ENCODE assay signal across 15 cellular contexts in the genomic region with DNA sequence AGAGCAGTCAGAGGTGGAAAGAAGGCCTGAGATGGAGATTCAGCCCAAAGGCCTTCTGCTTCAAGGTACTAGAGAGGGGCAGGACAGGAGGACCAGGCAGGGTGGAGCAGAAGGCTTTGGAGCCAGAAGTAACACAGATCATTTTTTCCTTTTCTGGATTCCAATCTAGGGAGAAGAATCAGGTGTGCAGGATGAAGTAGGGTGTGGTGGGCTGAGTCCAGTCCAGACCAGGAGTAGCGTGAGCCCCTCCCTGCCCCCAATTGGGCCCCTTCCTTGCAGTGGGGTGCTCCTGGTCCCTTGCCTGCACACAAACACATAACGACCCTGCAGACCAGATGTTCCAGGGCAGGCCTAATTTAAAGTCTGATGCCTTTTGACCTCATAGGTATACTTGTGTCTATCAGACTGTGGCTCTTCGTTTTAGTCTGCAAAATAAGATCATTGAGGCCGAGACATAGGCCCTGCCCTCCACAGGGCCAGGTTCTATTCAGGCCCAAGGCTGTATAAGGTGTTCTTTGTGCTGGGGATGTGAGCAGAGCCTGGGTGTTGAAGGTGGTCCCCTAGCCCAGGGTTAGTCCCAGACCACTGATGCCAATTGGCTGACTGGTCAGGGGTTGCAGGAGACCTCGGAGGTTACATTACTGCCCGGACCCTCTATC. TPM values are rescaled to one million over a fixed set of nuclear protein-coding genes. Genes with fewer than 3 reads are reported as not detected.
DNase-seq lines count a peak whose midpoint lies in the region; ATAC-seq, FAIRE-seq and TF ChIP-seq lines count a peak whose summit lies in the region.
"Had no signal": no experiment of that assay in that cellular context is flagged by ENCODE, and none has a peak within 500 bp of the region (broad histone marks: within the 10 kb centered on the region; RNA-seq: fewer than 3 reads in every experiment).

No MANE protein-coding gene starts in this region.

- peaks cover 10% of the 10 kb centered on the region; the same call in 1 of the 2 replicates for H3K23me2 ChIP-seq in H1 (ENCODE audit: low read depth, low read length)

- in situ Hi-C loops in transverse colon (cut with MboI; ENCODE audit: low pct_ligation_motif_present in 1 of 4, low pct_unique_long_range_greater_than_20kb in 1 of 4, low sequenced_read_pairs in 3 of 4): no loop called here

- CTCF ChIA-PET in H1 (lab: Charles Lee; ENCODE audit: partially characterized antibody): interaction anchor here (0.7 to 10.7 kb wide), 15 partner anchors 9 to 64 kb away, joined by 3 to 69 read pairs (median 5); partner anchors contain the start of gene ADCY4

- H3K4me3 Mint-ChIP-seq in activated T-cell treated with anti-CD3 and anti-CD28 coated beads, Interleukin-2, amount 50 U/mL, for 4 hours: peak overlapping the region; percentile 5
- peak overlapping the region; percentile 19 for H3K4me3 Mint-ChIP-seq in natural killer cell treated with Interleukin-12 subunit alpha and Interleukin-12 subunit beta and Interleukin-15 and Interleukin-18, amount 100 ng/mL, for 72 hours
- H3K4me3 Mint-ChIP-seq: activated naive CD4-positive, alpha-beta T cell treated with anti-CD3 and anti-CD28 coated beads, Interleukin-2, amount 10 ng/mL, durations not matched to agents 7 days and 5 days had no signal

- peak overlapping the region; percentile 50 for H2BK120ac ChIP-seq in H1 (replicated peaks; ENCODE audit: low read depth, low read length)

- peaks cover 0 to 3% (median 0%) of the 10 kb centered on the region in 4 experiments; a peak in 1 of 7 replicates for H3K27me3 ChIP-seq in H1 (replicated peaks in 1 of 4; ENCODE audit: control insufficient read depth in 3 of 4, extremely low read depth in 1 of 4, insufficient read depth in 3 of 4, low read length in 3 of 4)
- no peaks in the 10 kb centered on the region for H3K27me3 ChIP-seq in transverse colon

- H3K27ac Mint-ChIP-seq in natural killer cell treated with Interleukin-12 subunit alpha and Interleukin-12 subunit beta and Interleukin-15 and Interleukin-18, amount 100 ng/mL, for 72 hours: no peak overlapping the region
- H3K27ac Mint-ChIP-seq: activated naive CD4-positive, alpha-beta T cell treated with anti-CD3 and anti-CD28 coated beads, Interleukin-2, amount 10 ng/mL, durations not matched to agents 7 days and 5 days had no signal

- no peak for TF ChIP-seq EP300 in H1 (IDR thresholded peaks at IDR 0.05; ENCODE audit: borderline replicate concordance in 1 of 2, low read depth in 2 of 2, low read length in 2 of 2)
- no peak for TF ChIP-seq EP300 in transverse colon (IDR thresholded peaks at IDR 0.05; ENCODE audit: low read depth)

- H3K36me3 Mint-ChIP-seq in activated T-cell treated with anti-CD3 and anti-CD28 coated beads, Interleukin-2, amount 50 U/mL, for 4 hours (ENCODE audit: insufficient read depth): no peaks in the 10 kb centered on the region
- H3K36me3 Mint-ChIP-seq in natural killer cell treated with Interleukin-12 subunit alpha and Interleukin-12 subunit beta and Interleukin-15 and Interleukin-18, amount 100 ng/mL, for 72 hours: no peaks in the 10 kb centered on the region
- H3K36me3 Mint-ChIP-seq: activated naive CD4-positive, alpha-beta T cell treated with anti-CD3 and anti-CD28 coated beads, Interleukin-2, amount 10 ng/mL, durations not matched to agents 7 days and 5 days had no signal

- H3K4me3 ChIP-seq in H1 (ENCODE audit: extremely low read depth in 1 of 4, insufficient read depth in 2 of 4, low read depth in 3 of 4, low read length in 4 of 4) (peak overlapping the region in 3 of 4 experiments; percentile 13 to 80 (median 17); a peak in 4 of 8 replicates), transverse colon (peak overlapping the region in 1 of 4 donors; percentile 69)

- FAIRE-seq in H1 (lab: Jason Lieb, UNC): no peak
- FAIRE-seq: islet of Langerhans had no signal

- TF ChIP-seq CTCF in H1 (IDR thresholded peaks at IDR 0.05; ENCODE audit: control extremely low read depth in 1 of 3, insufficient read depth in 1 of 3, low read depth in 1 of 3, low read length in 3 of 3): no peak
- no peak for TF ChIP-seq CTCF in transverse colon (IDR thresholded peaks at IDR 0.05)

- H2BK12ac ChIP-seq in H1 (ENCODE audit: low read depth, low read length): peak overlapping the region; percentile 84; the same call in 1 of the 2 replicates

- no peak overlapping the region for H3K14ac ChIP-seq in H1 (ENCODE audit: insufficient read length)

- H3K4me1 Mint-ChIP-seq in activated T-cell treated with anti-CD3 and anti-CD28 coated beads, Interleukin-2, amount 50 U/mL, for 4 hours (ENCODE audit: low read depth): peaks cover 9% of the 10 kb centered on the region
- H3K4me1 Mint-ChIP-seq in natural killer cell treated with Interleukin-12 subunit alpha and Interleukin-12 subunit beta and Interleukin-15 and Interleukin-18, amount 100 ng/mL, for 72 hours (ENCODE audit: low read depth in 2 of 2): peaks cover 5 to 7% of the 10 kb centered on the region in 2 donors

- peak overlapping the region; percentile 73; the same call in 1 of the 2 replicates for H3K18ac ChIP-seq in H1 (ENCODE audit: extremely low read depth, low read length)

- no peak overlapping the region for H4K8ac ChIP-seq in H1 (ENCODE audit: extremely low read depth, insufficient read depth, low read length)

- H3K9me3 ChIP-seq in H1 (ENCODE audit: insufficient read depth in 2 of 2, low read depth in 1 of 2, low read length in 1 of 2): no peaks in the 10 kb centered on the region
- H3K9me3 ChIP-seq in transverse colon: no peaks in the 10 kb centered on the region

- H3K27me3 Mint-ChIP-seq in activated T-cell treated with anti-CD3 and anti-CD28 coated beads, Interleukin-2, amount 50 U/mL, for 4 hours (ENCODE audit: low read depth): peaks cover 13% of the 10 kb centered on the region
- H3K27me3 Mint-ChIP-seq in natural killer cell treated with Interleukin-12 subunit alpha and Interleukin-12 subunit beta and Interleukin-15 and Interleukin-18, amount 100 ng/mL, for 72 hours: peaks cover 8 to 14% of the 10 kb centered on the region in 2 donors

- no peak for ATAC-seq in activated T-cell treated with anti-CD3 and anti-CD28 coated beads, Interleukin-2, amount 50 U/mL, for 4 hours
- ATAC-seq in natural killer cell treated with Interleukin-12 subunit alpha and Interleukin-12 subunit beta and Interleukin-15 and Interleukin-18, amount 100 ng/mL, for 72 hours: no peak
- ATAC-seq in HG03432 (IDR thresholded peaks at IDR 0.05; ENCODE audit: unreplicated experiment): no peak

- H3K23ac ChIP-seq in H1 (ENCODE audit: insufficient read length): no peak overlapping the region

- no peaks in the 10 kb centered on the region for H3K79me2 ChIP-seq in H1 (ENCODE audit: control insufficient read depth in 1 of 2, insufficient read depth in 2 of 2, low read length in 2 of 2)

- peak overlapping the region; percentile 81; the same call in 1 of the 2 replicates for H2BK15ac ChIP-seq in H1 (ENCODE audit: low read length)

- H4K5ac ChIP-seq in H1 (ENCODE audit: insufficient read length, low read depth, low read length): peak overlapping the region; percentile 2

- 0 out of 2 replicates have a peak overlapping the region, but pooled peaks have one; percentile 4 for H2AK5ac ChIP-seq in H1 (ENCODE audit: low read depth, low read length)

- H3K56ac ChIP-seq in H1 (replicated peaks; ENCODE audit: insufficient read length, low read depth, low read length): no peak overlapping the region

- peak overlapping the region; percentile 28; the same call in 1 of the 2 replicates for H2BK5ac ChIP-seq in H1 (ENCODE audit: low read depth, low read length)

- 90% methylated on average over 6 of the region's 6 CpGs; no CpG with 5 or more reads in 1 of the 2 experiments for WGBS in H1 (ENCODE audit: extremely low coverage in 1 of 2, insufficient coverage in 1 of 2, insufficient read length in 1 of 2, insufficient replicate concordance in 2 of 2, low coverage in 1 of 2, low lambda C conversion rate in 2 of 2, missing lambda C conversion rate in 1 of 2), 2 experiments
- 50% methylated on average over 6 of the region's 6 CpGs; no CpG with 5 or more reads in 1 of the 2 donors for WGBS in transverse colon (ENCODE audit: low coverage in 1 of 2), 2 donors

- peak overlapping the region; percentile 36 for H3K4ac ChIP-seq in H1 (replicated peaks; ENCODE audit: insufficient read length, low read depth, low read length)

- H3K9me3 Mint-ChIP-seq in activated T-cell treated with anti-CD3 and anti-CD28 coated beads, Interleukin-2, amount 50 U/mL, for 4 hours: no peaks in the 10 kb centered on the region
- no peaks in the 10 kb centered on the region for H3K9me3 Mint-ChIP-seq in natural killer cell treated with Interleukin-12 subunit alpha and Interleukin-12 subunit beta and Interleukin-15 and Interleukin-18, amount 100 ng/mL, for 72 hours
- H3K9me3 Mint-ChIP-seq: activated naive CD4-positive, alpha-beta T cell treated with anti-CD3 and anti-CD28 coated beads, Interleukin-2, amount 10 ng/mL, durations not matched to agents 7 days and 5 days had no signal

- H3K4me2 ChIP-seq in H1 (ENCODE audit: insufficient read depth in 1 of 2, low read depth in 2 of 2, low read length in 2 of 2): peak overlapping the region; percentile 47 to 98

- H3K4me1 ChIP-seq in H1 (replicated peaks in 1 of 4; ENCODE audit: control insufficient read depth in 3 of 4, insufficient read depth in 4 of 4, low read length in 3 of 4) (peaks cover 0 to 11% (median 8%) of the 10 kb centered on the region in 4 experiments; a peak in 6 of 7 replicates), transverse colon (peaks cover 11 to 53% (median 31%) of the 10 kb centered on the region in 4 donors)

- peak overlapping the region; percentile 42; the same call in 1 of the 2 replicates for H2AFZ ChIP-seq in H1 (ENCODE audit: low read length)

- intact Hi-C loops in transverse colon (cut with DNase I; ENCODE audit: low total_unique reads): no loop called here

- no peak for TF ChIP-seq RAD21 in H1 (IDR thresholded peaks at IDR 0.05 in 1 of 2, conservative IDR thresholded peaks at IDR 0.05 in 1 of 2; ENCODE audit: low read depth in 2 of 2, low read length in 2 of 2)

- peak overlapping the region; percentile 48 for H4K91ac ChIP-seq in H1 (replicated peaks; ENCODE audit: insufficient read length, low read length)

- no peak overlapping the region for H3K9ac ChIP-seq in H1 (replicated peaks in 1 of 4; ENCODE audit: extremely low read depth in 1 of 4, low read depth in 3 of 4, low read length in 3 of 4)

- TF ChIP-seq POLR2A in H1 (IDR thresholded peaks at IDR 0.05; ENCODE audit: control extremely low read depth in 1 of 2, low read depth in 2 of 2, low read length in 2 of 2): no peak
- TF ChIP-seq POLR2A in transverse colon (IDR thresholded peaks at IDR 0.05): no peak

- H3K27ac ChIP-seq in H1 (ENCODE audit: low read depth, low read length) (no peak overlapping the region), transverse colon (peak overlapping the region; percentile 74 to 84 (median 78))

- peak overlapping the region; percentile 80 for H2BK20ac ChIP-seq in H1 (ENCODE audit: low read length)

- no peaks in the 10 kb centered on the region for H3K79me1 ChIP-seq in H1 (ENCODE audit: low read depth, low read length)

- POLR2A ChIA-PET in H1 (lab: Charles Lee; ENCODE audit: partially characterized antibody): interaction anchor here (0.9 to 1.5 kb wide), 4 partner anchors 18 to 42 kb away, joined by 3 to 8 read pairs (median 3); no protein-coding TSS in a partner anchor

- no peak for DNase-seq in activated T-cell treated with anti-CD3 and anti-CD28 coated beads, Interleukin-2, amount 50 U/mL, for 4 hours
- DNase-seq in activated T-cell treated with anti-CD3 and anti-CD28 coated beads for 4 hours (no peak), H1 (ENCODE audit: low read depth in 1 of 2, low spot score in 2 of 2) (no peak), transverse colon (no peak), cerebellar cortex (ENCODE audit: low spot score) (no peak), DMS 273 treated with DMSO at 0.1 percent for 48 hours (lab: John Stamatoyannopoulos, UW) (no peak)
- no peak for DNase-seq in natural killer cell treated with Interleukin-12 subunit alpha and Interleukin-12 subunit beta and Interleukin-15 and Interleukin-18, amount 100 ng/mL, for 72 hours (ENCODE audit: low spot score)
- DNase-seq: activated CD4-positive, alpha-beta T cell treated with anti-CD3 and anti-CD28 coated beads for 48 hours; activated naive CD4-positive, alpha-beta T cell treated with anti-CD3 and anti-CD28 coated beads, Interleukin-2, amount 10 ng/mL, durations not matched to agents 7 days and 5 days; effector CD8-positive, alpha-beta T cell; Kasumi-1; SIG-M5 had no signal

- H4K20me1 ChIP-seq in H1 (replicated peaks in 1 of 2; ENCODE audit: control insufficient read depth in 1 of 2, insufficient read depth in 2 of 2, low read length in 2 of 2): no peaks in the 10 kb centered on the region

- H3K36me3 ChIP-seq in H1 (ENCODE audit: control insufficient read depth in 2 of 4, insufficient read depth in 4 of 4, low read length in 3 of 4) (no peaks in the 10 kb centered on the region), transverse colon (no peaks in the 10 kb centered on the region)

RNA-seq across cellular contexts. Expression of gene NYNRIN, which starts 1.0 kb away (rescaled TPM):
- total RNA-seq in activated T-cell treated with anti-CD3 and anti-CD28 coated beads, Interleukin-2, amount 50 U/mL, for 4 hours: under 1 TPM in 2 of 3 donors, not detected in 1; 0.03 to 0.05 TPM
- total RNA-seq in H1 (2021; fragmentation: NEBNext Ultra II Directional; extraction: Animal tissue kit (Norgen Biotek cat#: 25700)): 18.3 and 19.6 TPM in 2 replicates
- 15.2 and 18.4 TPM in 2 replicates for polyA plus RNA-seq in H1 (2011; rRNA removed)
- 10.5 TPM for polyA plus RNA-seq in H1 (2011; cell fraction: cytosol; rRNA removed)
- polyA plus RNA-seq in H1 (2011; cell fraction: nucleus; rRNA removed): 27.2 TPM
- polyA plus RNA-seq in H1 (2012, experiment 1 of 2): 11.9 to 18.8 TPM (median 15.4 TPM) in 4 replicates
- 15.0 TPM for polyA plus RNA-seq in H1 (2012, experiment 2 of 2)
- polyA plus RNA-seq in H1 (2013, experiment 1 of 2): 9.0 TPM
- polyA plus RNA-seq in H1 (2013, experiment 2 of 2): 8.4 TPM
- 24.2 and 26.3 TPM in 2 replicates for polyA minus RNA-seq in H1 (2011; rRNA and poly(A)+ RNA removed)
- 16.6 TPM for polyA minus RNA-seq in H1 (2011; cell fraction: cytosol; rRNA and poly(A)+ RNA removed)
- 18.8 TPM for polyA minus RNA-seq in H1 (2011; cell fraction: nucleus; rRNA and poly(A)+ RNA removed)
- total RNA-seq in natural killer cell treated with Interleukin-12 subunit alpha and Interleukin-12 subunit beta and Interleukin-15 and Interleukin-18, amount 100 ng/mL, for 72 hours: under 1 TPM in 1 of 2 donors, not detected in 1; 0.11 TPM
- 10 to 100 TPM in 1 of 4 donors, 1 to 10 TPM in 3; 2.6 to 11.4 (median 9.0) TPM for total RNA-seq in transverse colon

RNA-seq across cellular contexts. Expression of gene NFATC4, which starts 29.8 kb away (rescaled TPM):
- total RNA-seq in activated T-cell treated with anti-CD3 and anti-CD28 coated beads, Interleukin-2, amount 50 U/mL, for 4 hours: under 1 TPM; 0.13 to 0.38 (median 0.32) TPM
- total RNA-seq in H1 (2021; fragmentation: NEBNext Ultra II Directional; extraction: Animal tissue kit (Norgen Biotek cat#: 25700)): 47.3 and 51.2 TPM in 2 replicates
- polyA plus RNA-seq in H1 (2011; rRNA removed): 50.3 and 78.9 TPM in 2 replicates
- 58.4 TPM for polyA plus RNA-seq in H1 (2011; cell fraction: cytosol; rRNA removed)
- 578 TPM for polyA plus RNA-seq in H1 (2011; cell fraction: nucleus; rRNA removed)
- 35.4 to 72.8 TPM (median 70.8 TPM) in 4 replicates for polyA plus RNA-seq in H1 (2012, experiment 1 of 2)
- 49.3 TPM for polyA plus RNA-seq in H1 (2012, experiment 2 of 2)
- polyA plus RNA-seq in H1 (2013, experiment 1 of 2): 29.4 TPM
- 24.1 TPM for polyA plus RNA-seq in H1 (2013, experiment 2 of 2)
- polyA minus RNA-seq in H1 (2011; rRNA and poly(A)+ RNA removed): 19.4 and 23.0 TPM in 2 replicates
- 22.5 TPM for polyA minus RNA-seq in H1 (2011; cell fraction: cytosol; rRNA and poly(A)+ RNA removed)
- polyA minus RNA-seq in H1 (2011; cell fraction: nucleus; rRNA and poly(A)+ RNA removed): 54.7 TPM
- total RNA-seq in natural killer cell treated with Interleukin-12 subunit alpha and Interleukin-12 subunit beta and Interleukin-15 and Interleukin-18, amount 100 ng/mL, for 72 hours: not detected
- total RNA-seq in transverse colon: 10 to 100 TPM; 13.4 to 58.0 (median 20.9) TPM
- total RNA-seq: A172 had no signal

RNA-seq across cellular contexts. Expression of gene CBLN3, which starts 31.7 kb away (rescaled TPM):
- 1 to 10 TPM; 3.1 to 5.6 (median 3.6) TPM for total RNA-seq in activated T-cell treated with anti-CD3 and anti-CD28 coated beads, Interleukin-2, amount 50 U/mL, for 4 hours
- 0.52 and 0.54 TPM in 2 replicates for total RNA-seq in H1 (2021; fragmentation: NEBNext Ultra II Directional; extraction: Animal tissue kit (Norgen Biotek cat#: 25700))
- 0.72 and 1.00 TPM in 2 replicates for polyA plus RNA-seq in H1 (2011; rRNA removed)
- polyA plus RNA-seq in H1 (2011; cell fraction: cytosol; rRNA removed): 0.65 TPM
- polyA plus RNA-seq in H1 (2011; cell fraction: nucleus; rRNA removed): 1.7 TPM
- 0.37 to 1.00 TPM (median 0.83 TPM) in 4 replicates for polyA plus RNA-seq in H1 (2012, experiment 1 of 2)
- 0.43 TPM for polyA plus RNA-seq in H1 (2012, experiment 2 of 2)
- polyA plus RNA-seq in H1 (2013, experiment 1 of 2): 0.57 TPM
- polyA plus RNA-seq in H1 (2013, experiment 2 of 2): 0.53 TPM
- polyA minus RNA-seq in H1 (2011; rRNA and poly(A)+ RNA removed): 0.12 and 0.57 TPM in 2 replicates
- not detected for polyA minus RNA-seq in H1 (2011; cell fraction: cytosol; rRNA and poly(A)+ RNA removed)
- 1.2 TPM for polyA minus RNA-seq in H1 (2011; cell fraction: nucleus; rRNA and poly(A)+ RNA removed)
- total RNA-seq in natural killer cell treated with Interleukin-12 subunit alpha and Interleukin-12 subunit beta and Interleukin-15 and Interleukin-18, amount 100 ng/mL, for 72 hours: 10 to 100 TPM in 1 of 2 donors, 1 to 10 TPM in 1; 5.3 to 10.9 TPM
- total RNA-seq in transverse colon: 1 to 10 TPM in 3 of 4 donors, under 1 TPM in 1; 0.79 to 9.7 (median 1.6) TPM
- total RNA-seq: A172 had no signal

RNA-seq across cellular contexts. Expression of gene KHNYN, which starts 32.0 kb away (rescaled TPM):
- total RNA-seq in activated T-cell treated with anti-CD3 and anti-CD28 coated beads, Interleukin-2, amount 50 U/mL, for 4 hours: 10 to 100 TPM; 53.2 to 65.1 (median 56.5) TPM
- 22.1 and 22.3 TPM in 2 replicates for total RNA-seq in H1 (2021; fragmentation: NEBNext Ultra II Directional; extraction: Animal tissue kit (Norgen Biotek cat#: 25700))
- polyA plus RNA-seq in H1 (2011; rRNA removed): 7.6 and 9.2 TPM in 2 replicates
- 10.0 TPM for polyA plus RNA-seq in H1 (2011; cell fraction: cytosol; rRNA removed)
- 18.3 TPM for polyA plus RNA-seq in H1 (2011; cell fraction: nucleus; rRNA removed)
- 14.2 to 18.4 TPM (median 16.7 TPM) in 4 replicates for polyA plus RNA-seq in H1 (2012, experiment 1 of 2)
- 6.4 TPM for polyA plus RNA-seq in H1 (2012, experiment 2 of 2)
- 8.0 TPM for polyA plus RNA-seq in H1 (2013, experiment 1 of 2)
- 8.6 TPM for polyA plus RNA-seq in H1 (2013, experiment 2 of 2)
- polyA minus RNA-seq in H1 (2011; rRNA and poly(A)+ RNA removed): 17.7 and 19.0 TPM in 2 replicates
- 10.9 TPM for polyA minus RNA-seq in H1 (2011; cell fraction: cytosol; rRNA and poly(A)+ RNA removed)
- polyA minus RNA-seq in H1 (2011; cell fraction: nucleus; rRNA and poly(A)+ RNA removed): 23.2 TPM
- total RNA-seq in natural killer cell treated with Interleukin-12 subunit alpha and Interleukin-12 subunit beta and Interleukin-15 and Interleukin-18, amount 100 ng/mL, for 72 hours: 10 to 100 TPM; 61.7 to 65.3 TPM
- 100 to 1,000 TPM in 2 of 4 donors, 10 to 100 TPM in 2; 65.7 to 129 (median 101) TPM for total RNA-seq in transverse colon

RNA-seq across cellular contexts. Expression of gene SDR39U1, which starts 44.8 kb away (rescaled TPM):
- total RNA-seq in activated T-cell treated with anti-CD3 and anti-CD28 coated beads, Interleukin-2, amount 50 U/mL, for 4 hours: 10 to 100 TPM; 52.6 to 59.9 (median 59.4) TPM
- total RNA-seq in H1 (2021; fragmentation: NEBNext Ultra II Directional; extraction: Animal tissue kit (Norgen Biotek cat#: 25700)): 45.2 and 46.7 TPM in 2 replicates
- polyA plus RNA-seq in H1 (2011; rRNA removed): 98.8 and 104 TPM in 2 replicates
- polyA plus RNA-seq in H1 (2011; cell fraction: cytosol; rRNA removed): 84.0 TPM
- 132 TPM for polyA plus RNA-seq in H1 (2011; cell fraction: nucleus; rRNA removed)
- 42.7 to 63.6 TPM (median 60.1 TPM) in 4 replicates for polyA plus RNA-seq in H1 (2012, experiment 1 of 2)
- polyA plus RNA-seq in H1 (2012, experiment 2 of 2): 60.9 TPM
- 42.5 TPM for polyA plus RNA-seq in H1 (2013, experiment 1 of 2)
- 37.4 TPM for polyA plus RNA-seq in H1 (2013, experiment 2 of 2)
- 18.7 and 22.0 TPM in 2 replicates for polyA minus RNA-seq in H1 (2011; rRNA and poly(A)+ RNA removed)
- polyA minus RNA-seq in H1 (2011; cell fraction: cytosol; rRNA and poly(A)+ RNA removed): 14.5 TPM
- polyA minus RNA-seq in H1 (2011; cell fraction: nucleus; rRNA and poly(A)+ RNA removed): 35.0 TPM
- total RNA-seq in natural killer cell treated with Interleukin-12 subunit alpha and Interleukin-12 subunit beta and Interleukin-15 and Interleukin-18, amount 100 ng/mL, for 72 hours: 10 to 100 TPM; 33.2 to 50.7 TPM
- total RNA-seq in transverse colon: 100 to 1,000 TPM in 1 of 4 donors, 10 to 100 TPM in 3; 18.3 to 202 (median 39.3) TPM

Comparison
In these comparisons a context has a peak if more than half of its experiments do, and no peak if none do; other contexts are left out.
1. RNA of gene NFATC4, which starts 29.8 kb away (total RNA-seq): 47.3 to 51.2 TPM in H1 and 13.4 to 58.0 TPM in transverse colon; 0.13 to 0.38 TPM in activated T-cell treated with anti-CD3 and anti-CD28 coated beads, Interleukin-2, amount 50 U/mL, for 4 hours and not detected in natural killer cell treated with Interleukin-12 subunit alpha and Interleukin-12 subunit beta and Interleukin-15 and Interleukin-18, amount 100 ng/mL, for 72 hours; every median in the first group is over 10 times any median in the second.